In genomic region chr7:1862560-1862959, GRCh38 we compare ENCODE assay signal across 1 cellular context.
TF ChIP-seq lines count a peak whose summit lies in the region.

No MANE protein-coding gene starts in this region.

TF ChIP-seq in WTC11, 78 proteins besides CTCF, POLR2A, EP300 and RAD21 (continued from another document):
- no peak for TF ChIP-seq TEAD4 (CRISPR knock-in tag; IDR thresholded peaks at IDR 0.05)
- no peak for TF ChIP-seq ELF4 (CRISPR knock-in tag; IDR thresholded peaks at IDR 0.05; ENCODE audit: low read depth)
- TF ChIP-seq NR2C2 (CRISPR knock-in tag; IDR thresholded peaks at IDR 0.05) = no peak
- no peak for TF ChIP-seq IRF2 (CRISPR knock-in tag; IDR thresholded peaks at IDR 0.05; ENCODE audit: borderline replicate concordance, low read depth)
- TF ChIP-seq, protein P1, sequence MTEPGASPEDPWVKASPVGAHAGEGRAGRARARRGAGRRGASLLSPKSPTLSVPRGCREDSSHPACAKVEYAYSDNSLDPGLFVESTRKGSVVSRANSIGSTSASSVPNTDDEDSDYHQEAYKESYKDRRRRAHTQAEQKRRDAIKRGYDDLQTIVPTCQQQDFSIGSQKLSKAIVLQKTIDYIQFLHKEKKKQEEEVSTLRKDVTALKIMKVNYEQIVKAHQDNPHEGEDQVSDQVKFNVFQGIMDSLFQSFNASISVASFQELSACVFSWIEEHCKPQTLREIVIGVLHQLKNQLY (CRISPR knock-in tag; IDR thresholded peaks at IDR 0.05) = no peak
- TF ChIP-seq CREM (CRISPR knock-in tag; IDR thresholded peaks at IDR 0.05) = no peak
- TF ChIP-seq RELA (CRISPR knock-in tag; IDR thresholded peaks at IDR 0.05; ENCODE audit: borderline replicate concordance) = no peak
- TF ChIP-seq SOX15 (CRISPR knock-in tag; IDR thresholded peaks at IDR 0.05) = no peak
- no peak for TF ChIP-seq HMGA2 (CRISPR knock-in tag; IDR thresholded peaks at IDR 0.05)
- no peak for TF ChIP-seq ZMAT4 (CRISPR knock-in tag; IDR thresholded peaks at IDR 0.05)
- no peak for TF ChIP-seq PREB (CRISPR knock-in tag; IDR thresholded peaks at IDR 0.05; ENCODE audit: borderline replicate concordance)
- no peak for TF ChIP-seq ATF6 (CRISPR knock-in tag; IDR thresholded peaks at IDR 0.05)
- TF ChIP-seq, protein P2, sequence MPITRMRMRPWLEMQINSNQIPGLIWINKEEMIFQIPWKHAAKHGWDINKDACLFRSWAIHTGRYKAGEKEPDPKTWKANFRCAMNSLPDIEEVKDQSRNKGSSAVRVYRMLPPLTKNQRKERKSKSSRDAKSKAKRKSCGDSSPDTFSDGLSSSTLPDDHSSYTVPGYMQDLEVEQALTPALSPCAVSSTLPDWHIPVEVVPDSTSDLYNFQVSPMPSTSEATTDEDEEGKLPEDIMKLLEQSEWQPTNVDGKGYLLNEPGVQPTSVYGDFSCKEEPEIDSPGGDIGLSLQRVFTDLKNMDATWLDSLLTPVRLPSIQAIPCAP (CRISPR knock-in tag; IDR thresholded peaks at IDR 0.05) = no peak
- TF ChIP-seq ZBTB21 (CRISPR knock-in tag; IDR thresholded peaks at IDR 0.05; ENCODE audit: borderline replicate concordance) = no peak
TF ChIP-seq in WTC11: peak in this region for 0.
